9 cellular contexts compared by ENCODE assay signal in genomic region chr19:8363803-8364771, GRCh38. TPM values are rescaled to one million over a fixed set of nuclear protein-coding genes. Genes with fewer than 3 reads are reported as not detected.
DNase-seq lines count a peak whose midpoint lies in the region; ATAC-seq and TF ChIP-seq lines count a peak whose summit lies in the region.
"Had no signal": no experiment of that assay in that cellular context is flagged by ENCODE, and none has a peak within 500 bp of the region (broad histone marks: within the 10 kb centered on the region; RNA-seq: fewer than 3 reads in every experiment).

Gene ANGPTL4 (plus strand): TSS chr19:8364155. CDS start chr19:8364322, 167 bp downstream.

- peak; percentile 62 for TF ChIP-seq POLR2A in transverse colon (IDR thresholded peaks at IDR 0.05)

- no peaks in the 10 kb centered on the region for H3K27me3 ChIP-seq in PC-3 (ENCODE audit: low read length)
- H3K27me3 ChIP-seq in transverse colon: peaks cover 29% of the 10 kb centered on the region

- peak within 1 kb of the TSS; percentile 84 for H3K4me3 ChIP-seq in PC-3 (ENCODE audit: low read length)
- peak within 1 kb of the TSS; percentile 28 to 72 (median 52) for H3K4me3 ChIP-seq in transverse colon

- CTCF ChIA-PET in PC-3 (lab: Charles Lee): no interaction called here

- peaks cover 2% of the 10 kb centered on the region for H3K36me3 Mint-ChIP-seq in activated naive CD8-positive, alpha-beta T cell treated with anti-CD3 and anti-CD28 coated beads for 36 hours
- H3K36me3 Mint-ChIP-seq in osteocyte (ENCODE audit: unreplicated experiment): peaks cover 2% of the 10 kb centered on the region

- H3K4me1 Mint-ChIP-seq in activated naive CD8-positive, alpha-beta T cell treated with anti-CD3 and anti-CD28 coated beads for 36 hours: peaks cover 21% of the 10 kb centered on the region
- peaks cover 49% of the 10 kb centered on the region for H3K4me1 Mint-ChIP-seq in osteocyte (ENCODE audit: unreplicated experiment)

- TSS peak; percentile 64 for BruUV-seq in PC-3 (replicated peaks; lab: Mats Ljungman, UMichigan)

- DNase-seq in Caki2 (ENCODE audit: low read depth) (peak; percentile 78), PC-3 (peak; percentile 79), Right ventricle myocardium inferior (ENCODE audit: missing footprints) (peak; percentile 83), osteocyte (ENCODE audit: extremely low spot score, unreplicated experiment) (peak; percentile 89), transverse colon (peak; percentile 78), NCI-H82 (lab: John Stamatoyannopoulos, UW) (no peak)
- DNase-seq in activated naive CD8-positive, alpha-beta T cell treated with anti-CD3 and anti-CD28 coated beads for 36 hours: peak; percentile 76

- intact Hi-C loops in PC-3 (cut with micrococcal nuclease): no loop called here
- intact Hi-C loops in Right ventricle myocardium inferior (cut with DNase I): no loop called here
- intact Hi-C loops in transverse colon (cut with DNase I; ENCODE audit: low total_unique reads): loop anchor here (10.0 kb wide), 1 partner anchor 81 kb away; the partner anchor contains the start of gene HNRNPM

- peak within 1 kb of the TSS; percentile 76 for H3K27ac Mint-ChIP-seq in activated naive CD8-positive, alpha-beta T cell treated with anti-CD3 and anti-CD28 coated beads for 36 hours
- peak within 1 kb of the TSS; percentile 97 for H3K27ac Mint-ChIP-seq in osteocyte (ENCODE audit: unreplicated experiment)

- H3K4me3 Mint-ChIP-seq in activated naive CD8-positive, alpha-beta T cell treated with anti-CD3 and anti-CD28 coated beads for 36 hours: peak within 1 kb of the TSS; percentile 87
- peak within 1 kb of the TSS; percentile 79 for H3K4me3 Mint-ChIP-seq in osteocyte (ENCODE audit: unreplicated experiment)

- POLR2A ChIA-PET in PC-3 (lab: Charles Lee; ENCODE audit: unreplicated experiment): interaction anchor here (0.7 kb wide), 1 partner anchor 48 kb away, joined by 15 read pairs; no protein-coding TSS in a partner anchor

- no peaks in the 10 kb centered on the region for H3K36me3 ChIP-seq in PC-3 (ENCODE audit: low read depth, low read length)
- no peaks in the 10 kb centered on the region for H3K36me3 ChIP-seq in transverse colon

- no peaks in the 10 kb centered on the region for H3K9me3 Mint-ChIP-seq in activated naive CD8-positive, alpha-beta T cell treated with anti-CD3 and anti-CD28 coated beads for 36 hours
- H3K9me3 Mint-ChIP-seq in osteocyte (ENCODE audit: unreplicated experiment): no peaks in the 10 kb centered on the region

- no peaks in the 10 kb centered on the region for H3F3A ChIP-seq in PC-3 (ENCODE audit: low read length, unreplicated experiment)

- TF ChIP-seq CTCF in PC-3 (conservative IDR thresholded peaks at IDR 0.05; ENCODE audit: low read depth, low read length): peak; percentile 44
- TF ChIP-seq CTCF in osteocyte (IDR thresholded peaks at IDR 0.05): peak; percentile 21
- TF ChIP-seq CTCF in transverse colon (IDR thresholded peaks at IDR 0.05): peak in 4 of 5 experiments; percentile 10 to 29 (median 20)

- 2% methylated on average over 75 of the region's 81 CpGs; no CpG with 5 or more reads in 1 of the 2 donors for WGBS in transverse colon (ENCODE audit: low coverage in 1 of 2), 2 donors

- no peak for TF ChIP-seq EP300 in transverse colon (IDR thresholded peaks at IDR 0.05; ENCODE audit: low read depth)

- H3K9ac ChIP-seq in PC-3 (ENCODE audit: low read length): peak within 1 kb of the TSS; percentile 59
- H3K9ac ChIP-seq: KMS-11 had no signal

- H3K4me2 ChIP-seq in PC-3 (ENCODE audit: low read length): peak within 1 kb of the TSS; percentile 100
- H3K4me2 ChIP-seq: KMS-11 had no signal

- peaks cover 76% of the 10 kb centered on the region for H3K27me3 Mint-ChIP-seq in activated naive CD8-positive, alpha-beta T cell treated with anti-CD3 and anti-CD28 coated beads for 36 hours
- H3K27me3 Mint-ChIP-seq in osteocyte (ENCODE audit: unreplicated experiment): no peaks in the 10 kb centered on the region

- H3K27ac ChIP-seq in PC-3 (ENCODE audit: low read length) (peak within 1 kb of the TSS; percentile 35), transverse colon (peak within 1 kb of the TSS; percentile 76 to 94 (median 84))
- H3K27ac ChIP-seq: KMS-11 had no signal

- H3K4me1 ChIP-seq in PC-3 (ENCODE audit: insufficient read depth, low read length): peaks cover 40% of the 10 kb centered on the region
- H3K4me1 ChIP-seq in transverse colon: peaks cover 30 to 74% (median 56%) of the 10 kb centered on the region in 4 donors

- peak within 1 kb of the TSS; percentile 79 for H2AFZ ChIP-seq in PC-3 (ENCODE audit: low read length)

- in situ Hi-C loops in Caki2 (cut with HindIII; ENCODE audit: low pct_unique_long_range_greater_than_20kb, low sequenced_read_pairs) (no loop called here), transverse colon (cut with MboI; ENCODE audit: low pct_ligation_motif_present in 1 of 4, low pct_unique_long_range_greater_than_20kb in 1 of 4, low sequenced_read_pairs in 3 of 4) (no loop called here)

- no peaks in the 10 kb centered on the region for H4K20me1 ChIP-seq in PC-3 (ENCODE audit: low read length)

- no peaks in the 10 kb centered on the region for H3K79me2 ChIP-seq in PC-3 (ENCODE audit: low read length)

- ATAC-seq in PC-3 (peak; percentile 52), Right ventricle myocardium inferior (peak; percentile 71), GM19452 (IDR thresholded peaks at IDR 0.05; ENCODE audit: unreplicated experiment) (no peak)

- H3K9me2 ChIP-seq in PC-3 (replicated peaks; ENCODE audit: low read length): no peaks in the 10 kb centered on the region

- H3K9me3 ChIP-seq in PC-3 (ENCODE audit: low read length) (no peaks in the 10 kb centered on the region), transverse colon (no peaks in the 10 kb centered on the region)

RNA-seq across cellular contexts. Expression of gene ANGPTL4, which starts in this region (rescaled TPM):
- total RNA-seq in Caki2 (2014; rRNA removed; shearing (Covaris generic); ENCODE audit: low replicate concordance): 27.5 and 27.8 TPM in 2 replicates
- total RNA-seq in PC-3 (2014; rRNA removed) (6.7 and 10.7 TPM in 2 replicates), Right ventricle myocardium inferior (24.6 TPM), osteocyte (6.5 and 8.6 TPM in 2 replicates), transverse colon (100 to 1,000 TPM in 1 of 4 donors, 10 to 100 TPM in 1, 1 to 10 TPM in 2; 2.3 to 123 (median 10.3) TPM)
- total RNA-seq in activated naive CD8-positive, alpha-beta T cell treated with anti-CD3 and anti-CD28 coated beads for 36 hours: 1 to 10 TPM; 1.9 to 2.1 TPM
